Comparison of ENCODE assay signal across 10 cellular contexts in the genomic region with DNA sequence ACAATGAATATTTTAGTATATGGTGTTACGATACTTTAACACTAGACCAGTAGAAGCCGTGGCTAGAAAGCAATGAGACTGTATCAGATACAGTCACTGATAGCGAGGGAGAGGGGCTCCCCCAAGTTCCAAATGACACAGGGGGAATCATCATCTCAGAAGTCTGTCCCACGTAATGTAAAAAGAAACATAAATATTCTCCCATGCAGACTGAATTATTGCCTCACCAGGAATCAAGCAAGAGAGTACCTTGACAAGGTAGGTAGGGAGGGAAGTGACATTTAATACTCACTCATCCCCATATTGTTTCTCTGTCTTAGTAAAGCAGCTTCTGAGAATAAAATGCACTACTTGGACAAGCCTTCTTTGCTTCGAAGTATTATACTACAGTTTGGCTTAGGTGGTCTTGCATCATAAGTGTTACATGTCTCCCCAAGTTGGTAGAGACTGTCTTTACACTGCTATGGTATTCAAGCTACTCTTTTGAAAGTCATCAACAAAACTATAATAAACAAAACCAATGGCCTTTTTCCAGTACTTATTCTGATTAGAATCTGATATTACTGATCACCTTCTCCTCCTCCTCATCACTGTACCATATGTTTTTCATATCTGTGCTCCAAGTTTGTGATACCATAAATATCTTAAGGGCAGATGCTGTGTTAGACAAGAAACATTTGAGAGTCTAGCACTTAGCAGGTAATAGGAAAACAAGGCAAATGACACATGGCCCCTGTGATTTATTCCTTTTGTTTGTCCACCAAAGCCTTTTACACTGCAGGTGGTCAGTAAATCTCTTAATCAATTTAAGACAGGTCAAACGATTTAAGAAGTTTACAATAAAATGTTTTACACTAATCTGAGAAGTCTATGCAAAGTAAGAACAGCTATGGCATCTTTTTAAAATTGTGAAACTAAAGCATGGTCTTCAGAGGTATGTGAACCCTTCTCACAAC. TPM values are rescaled to one million over a fixed set of nuclear protein-coding genes. Genes with fewer than 3 reads are reported as not detected.
DNase-seq lines count a peak whose midpoint lies in the region; ATAC-seq and TF ChIP-seq lines count a peak whose summit lies in the region.
"Had no signal": no experiment of that assay in that cellular context is flagged by ENCODE, and none has a peak within 500 bp of the region (broad histone marks: within the 10 kb centered on the region; RNA-seq: fewer than 3 reads in every experiment).

No MANE protein-coding gene starts in this region.

- H3K4me2 ChIP-seq in skeletal muscle satellite cell (ENCODE audit: low read length) = peak overlapping the region; percentile 80

- H3K27me3 ChIP-seq in Panc1 (ENCODE audit: control insufficient read depth, insufficient read depth, low read length) = no peaks in the 10 kb centered on the region
- no peaks in the 10 kb centered on the region for H3K27me3 ChIP-seq in gastroesophageal sphincter
- no peaks in the 10 kb centered on the region for H3K27me3 ChIP-seq in skeletal muscle satellite cell (ENCODE audit: control insufficient read depth, insufficient read depth, low read length)

- no TSS peak for BruUV-seq in Panc1 (replicated peaks; lab: Mats Ljungman, UMichigan)

- 23 to 31% methylated on average over 6 of the region's 6 CpGs for WGBS in gastroesophageal sphincter (ENCODE audit: low coverage in 1 of 2), 2 donors

- DNase-seq in Panc1 (ENCODE audit: low read depth, low spot score) (no peak), midbrain (lab: John Stamatoyannopoulos, UW) (no peak), RPMI8226 (no peak), SIG-M5 treated with dmso at 0.1 percent for 504 hours (lab: John Stamatoyannopoulos, UW; ENCODE audit: unreplicated experiment) (no peak)
- DNase-seq: activated CD4-positive, alpha-beta T cell treated with anti-CD3 and anti-CD28 coated beads for 4 hours; NCI-H2081 treated with DMSO at 0.1 percent for 48 hours had no signal

- CTCF ChIA-PET in Panc1 (lab: Charles Lee) = no interaction called here

- TF ChIP-seq POLR2A in gastroesophageal sphincter (IDR thresholded peaks at IDR 0.05) = no peak

- in situ Hi-C loops in Panc1 (cut with HindIII; ENCODE audit: low pct_unique_long_range_greater_than_20kb, low sequenced_read_pairs) = no loop called here

- intact Hi-C loops in Panc1 (cut with micrococcal nuclease; ENCODE audit: unreplicated experiment) = no loop called here

- H3K4me1 ChIP-seq in Panc1 (ENCODE audit: control insufficient read depth, insufficient read depth, low read length) (peaks cover 23% of the 10 kb centered on the region), gastroesophageal sphincter (peaks cover 7 to 74% (median 23%) of the 10 kb centered on the region in 3 donors), skeletal muscle satellite cell (ENCODE audit: control insufficient read depth, insufficient read depth, low read length) (peaks cover 27% of the 10 kb centered on the region)

- TF ChIP-seq EP300 in gastroesophageal sphincter (IDR thresholded peaks at IDR 0.05) = no peak

- ATAC-seq in Panc1 (no peak), gastroesophageal sphincter (no peak), HG03521 (IDR thresholded peaks at IDR 0.05; ENCODE audit: unreplicated experiment) (no peak)

- H3K4me3 ChIP-seq in GM12875 (ENCODE audit: low read depth, low read length) (peak overlapping the region; percentile 73), Panc1 (ENCODE audit: low read depth in 2 of 2, low read length in 2 of 2) (peak overlapping the region; percentile 98; a peak in 3 of 4 replicates), gastroesophageal sphincter (peak overlapping the region; percentile 14 to 91), skeletal muscle satellite cell (ENCODE audit: low read length) (peak overlapping the region; percentile 86)

- H3K36me3 ChIP-seq in Panc1 (ENCODE audit: control insufficient read depth, insufficient read depth, low read length) = peaks cover 4% of the 10 kb centered on the region; the same call in 1 of the 2 replicates
- no peaks in the 10 kb centered on the region for H3K36me3 ChIP-seq in gastroesophageal sphincter
- H3K36me3 ChIP-seq in skeletal muscle satellite cell (ENCODE audit: insufficient read depth, low read length) = no peaks in the 10 kb centered on the region

- no peaks in the 10 kb centered on the region for H3K9me3 ChIP-seq in Panc1 (ENCODE audit: control insufficient read depth, insufficient read depth, low read depth, low read length)
- H3K9me3 ChIP-seq in gastroesophageal sphincter = no peaks in the 10 kb centered on the region
- no peaks in the 10 kb centered on the region for H3K9me3 ChIP-seq in skeletal muscle satellite cell (replicated peaks; ENCODE audit: low read length)

- POLR2A ChIA-PET in Panc1 (lab: Charles Lee) = no interaction called here

- peak overlapping the region; percentile 99; the same call in 1 of the 2 replicates for H3K27ac ChIP-seq in Panc1 (ENCODE audit: low read length)
- peak overlapping the region; percentile 92 to 98 (median 96) for H3K27ac ChIP-seq in gastroesophageal sphincter

- peak overlapping the region; percentile 90 for H3K9ac ChIP-seq in skeletal muscle satellite cell (ENCODE audit: low read depth, low read length)

- TF ChIP-seq CTCF in GM12875 (IDR thresholded peaks at IDR 0.05; ENCODE audit: borderline replicate concordance, insufficient read depth, low read depth, low read length) (no peak), Panc1 (IDR thresholded peaks at IDR 0.05) (no peak), gastroesophageal sphincter (IDR thresholded peaks at IDR 0.05) (no peak)

RNA-seq across cellular contexts. Expression of a gene that starts 2.7 kb away (rescaled TPM):
- total RNA-seq in Panc1 (2021; ENCODE audit: unreplicated experiment) = 123 TPM
- polyA plus RNA-seq in Panc1 (2012; ENCODE audit: insufficient read length) = 105 TPM
- 100 to 1,000 TPM; 143 to 234 (median 177) TPM for total RNA-seq in gastroesophageal sphincter
- total RNA-seq in skeletal muscle satellite cell (2012; rRNA removed) = 130 and 171 TPM in 2 replicates

RNA-seq across cellular contexts. Expression of a gene that starts 36.3 kb away (rescaled TPM):
- total RNA-seq in Panc1 (2021; ENCODE audit: unreplicated experiment) (3.5 TPM), gastroesophageal sphincter (1 to 10 TPM in 2 of 4 donors, under 1 TPM in 1, not detected in 1; 0.67 to 2.5 (median 1.0) TPM)
- 5.3 TPM for polyA plus RNA-seq in Panc1 (2012; ENCODE audit: insufficient read length)
- 1.0 and 2.0 TPM in 2 replicates for total RNA-seq in skeletal muscle satellite cell (2012; rRNA removed)

RNA-seq across cellular contexts. Expression of a gene that starts 58.9 kb away (rescaled TPM):
- 13.8 TPM for total RNA-seq in Panc1 (2021; ENCODE audit: unreplicated experiment)
- 6.4 TPM for polyA plus RNA-seq in Panc1 (2012; ENCODE audit: insufficient read length)
- 10 to 100 TPM; 10.1 to 22.2 (median 17.7) TPM for total RNA-seq in gastroesophageal sphincter
- 13.4 and 13.8 TPM in 2 replicates for total RNA-seq in skeletal muscle satellite cell (2012; rRNA removed)
